10 cellular contexts compared by ENCODE assay signal in genomic region chr19:41870401-41870873, GRCh38. TPM values are rescaled to one million over a fixed set of nuclear protein-coding genes. Genes with fewer than 3 reads are reported as not detected.
DNase-seq lines count a peak whose midpoint lies in the region; ATAC-seq, FAIRE-seq and TF ChIP-seq lines count a peak whose summit lies in the region.
"Had no signal": no experiment of that assay in that cellular context is flagged by ENCODE, and none has a peak within 500 bp of the region (broad histone marks: within the 10 kb centered on the region; RNA-seq: fewer than 3 reads in every experiment).

No MANE protein-coding gene starts in this region.

- H3K4me1 Mint-ChIP-seq in activated naive CD8-positive, alpha-beta T cell (ENCODE audit: low read depth): peaks cover 82% of the 10 kb centered on the region

- H3K4me3 ChIP-seq in lung: no peak overlapping the region

- H3K27me3 ChIP-seq in lung (ENCODE audit: control insufficient read depth, insufficient read depth): no peaks in the 10 kb centered on the region

- H3K4me1 ChIP-seq in lung (ENCODE audit: control insufficient read depth in 2 of 2, insufficient read depth in 2 of 2, low read length in 2 of 2): peaks cover 0 to 4% of the 10 kb centered on the region in 2 donors

- peak overlapping the region; percentile 73 for H3K4me3 Mint-ChIP-seq in activated naive CD8-positive, alpha-beta T cell

- H3K9me3 Mint-ChIP-seq in activated naive CD8-positive, alpha-beta T cell (ENCODE audit: low read depth): no peaks in the 10 kb centered on the region

- H3K27ac ChIP-seq in KOPT-K1 (ENCODE audit: low read depth, low read length, poor library complexity, severe bottlenecking): peak overlapping the region; percentile 86
- peak overlapping the region in 1 of 2 donors; percentile 5 for H3K27ac ChIP-seq in lung (ENCODE audit: low read depth in 1 of 2, low read length in 1 of 2)

- ATAC-seq in lung (ENCODE audit: insufficient read depth, low FRiP score): no peak
- ATAC-seq in HG03469 (IDR thresholded peaks at IDR 0.05; ENCODE audit: unreplicated experiment): no peak
- no peak for ATAC-seq in HG03442 (IDR thresholded peaks at IDR 0.05; ENCODE audit: unreplicated experiment)

- 35 to 58% methylated on average over 3 of the region's 3 CpGs for WGBS in lung, 2 donors

- H3K27ac Mint-ChIP-seq in activated naive CD8-positive, alpha-beta T cell: peak overlapping the region; percentile 95

- H3K9me3 ChIP-seq in KOPT-K1 (ENCODE audit: insufficient read depth, low read length, poor library complexity, severe bottlenecking): no peaks in the 10 kb centered on the region
- H3K9me3 ChIP-seq in lung (ENCODE audit: control insufficient read depth in 2 of 2, insufficient read depth in 1 of 2, low read length in 1 of 2): no peaks in the 10 kb centered on the region

- H3K36me3 ChIP-seq in KOPT-K1 (ENCODE audit: insufficient read depth, low read length) (peaks cover 73% of the 10 kb centered on the region), lung (ENCODE audit: control insufficient read depth in 2 of 2, insufficient read depth in 2 of 2, low read length in 2 of 2) (peaks cover 18 to 39% of the 10 kb centered on the region in 2 donors)

- TF ChIP-seq CTCF in lung (IDR thresholded peaks at IDR 0.05; ENCODE audit: control extremely low read depth, extremely low read depth): no peak

- peaks cover 9% of the 10 kb centered on the region for H3K36me3 Mint-ChIP-seq in activated naive CD8-positive, alpha-beta T cell

- FAIRE-seq in HTR-8/SVneo (lab: Jason Lieb, UNC): no peak

- H3K27me3 Mint-ChIP-seq in activated naive CD8-positive, alpha-beta T cell: no peaks in the 10 kb centered on the region

- DNase-seq in DMS79 (lab: John Stamatoyannopoulos, UW): peak; percentile 18
- DNase-seq in lung (ENCODE audit: low spot score): peak; percentile 34
- DNase-seq in GM19240 (ENCODE audit: insufficient read length, low spot score): no peak
- no peak for DNase-seq in HTR-8/SVneo (ENCODE audit: insufficient read length, low spot score)

RNA-seq across cellular contexts. Expression of gene CD79A, which starts 6.6 kb away (rescaled TPM):
- total RNA-seq in lung: 10 to 100 TPM in 1 of 2 donors, 1 to 10 TPM in 1; 2.6 to 14.8 TPM
- 1 to 10 TPM; 1.4 to 9.2 TPM for polyA plus RNA-seq in lung
- total RNA-seq: NCI-H460, pulmonary artery endothelial cell had no signal

RNA-seq across cellular contexts. Expression of gene RPS19, which starts 10.4 kb away (rescaled TPM):
- 1,000 to 10,000 TPM; 1,039 to 1,726 TPM for total RNA-seq in lung
- polyA plus RNA-seq in lung: 1,000 to 10,000 TPM; 1,953 to 4,419 TPM

RNA-seq across cellular contexts. Expression of gene ARHGEF1, which starts 12.5 kb away (rescaled TPM):
- total RNA-seq in lung: 100 to 1,000 TPM in 1 of 2 donors, 10 to 100 TPM in 1; 55.4 to 231 TPM
- 100 to 1,000 TPM; 138 to 215 TPM for polyA plus RNA-seq in lung

RNA-seq across cellular contexts. Expression of gene DMRTC2, which starts 25.6 kb away (rescaled TPM):
- not detected for total RNA-seq in lung
- polyA plus RNA-seq in lung: under 1 TPM in 1 of 2 donors, not detected in 1; 0.03 TPM
- total RNA-seq: NCI-H460, pulmonary artery endothelial cell had no signal

RNA-seq across cellular contexts. Expression of gene LYPD4, which starts 26.0 kb away (rescaled TPM):
- total RNA-seq in lung: not detected
- not detected for polyA plus RNA-seq in lung
- total RNA-seq: NCI-H460, pulmonary artery endothelial cell had no signal

Comparison
In these comparisons a context has a peak if more than half of its experiments do, and no peak if none do; other contexts are left out.
1. DNase-seq: peak in DMS79 (single experiment) and lung (single experiment); none in GM19240 (single experiment) and HTR-8/SVneo (single experiment).